ENCODE assay signal across 19 cellular contexts in the genomic region with DNA sequence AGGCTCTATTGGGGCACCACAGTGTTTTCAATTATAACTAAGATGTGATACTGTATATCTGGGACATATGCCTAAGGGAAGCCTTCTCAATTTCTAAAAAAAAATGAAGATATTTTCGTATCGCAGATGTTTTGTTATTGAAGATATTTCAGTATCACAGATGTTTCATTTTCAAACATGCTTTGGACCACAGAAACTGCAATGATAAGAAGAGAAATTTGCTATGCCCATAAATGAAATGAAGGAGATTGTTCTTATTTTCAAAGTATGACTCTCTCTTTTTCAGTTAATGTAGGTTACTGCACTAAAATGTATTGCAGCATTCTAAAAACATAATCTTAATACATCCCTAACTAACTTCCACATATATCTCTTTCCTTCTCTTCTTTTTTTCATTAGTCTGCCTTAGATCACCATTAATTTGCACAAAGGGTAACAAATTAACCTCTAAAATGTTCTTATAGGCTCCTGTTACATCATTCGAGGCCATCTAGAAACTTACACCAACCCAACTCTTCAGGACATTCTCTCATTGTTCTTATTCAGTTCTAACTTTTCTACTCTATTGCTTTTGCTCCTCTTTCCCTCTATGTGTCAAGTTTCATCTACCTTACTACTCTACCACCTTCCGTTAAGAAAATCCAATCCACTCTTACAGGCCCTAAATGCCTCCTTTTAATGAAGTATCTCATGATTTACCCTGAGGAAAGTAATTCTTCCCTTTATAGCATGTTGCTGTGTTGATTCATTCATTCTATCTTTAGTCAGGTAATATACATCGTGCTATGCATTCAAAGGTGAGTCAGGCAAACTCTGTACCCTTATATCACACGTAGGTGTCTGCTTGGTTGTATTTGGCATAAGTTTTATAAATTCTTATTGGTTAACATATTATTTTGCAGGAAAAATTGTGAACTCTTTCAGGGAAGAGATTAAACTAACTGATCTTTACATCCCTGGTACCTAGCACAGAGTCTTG.
A peak's percentile ranks its signal among the peaks of the same experiment; 100 is the strongest.
DNase-seq lines count a peak whose midpoint lies in the region; ATAC-seq and TF ChIP-seq lines count a peak whose summit lies in the region.
"Had no signal": no experiment of that assay in that cellular context is flagged by ENCODE, and none has a peak within 500 bp of the region (broad histone marks: within the 10 kb centered on the region; RNA-seq: fewer than 3 reads in every experiment).

No MANE protein-coding gene starts in this region.

- CTCF ChIA-PET in Caco-2 (lab: Charles Lee), result no interaction called here

- H3K4me3 ChIP-seq in epithelial cell of esophagus (ENCODE audit: low read length) (no peak overlapping the region), Caco-2 (ENCODE audit: low read depth, low read length) (no peak overlapping the region)
- H3K4me3 ChIP-seq: right atrium auricular region had no signal

- H3K4me3 Mint-ChIP-seq in Caco-2 (ENCODE audit: unreplicated experiment) (no peak overlapping the region), chondrocyte (ENCODE audit: unreplicated experiment) (no peak overlapping the region)
- H3K4me3 Mint-ChIP-seq: H9 had no signal

- H3K27ac Mint-ChIP-seq in Caco-2 (ENCODE audit: unreplicated experiment), result no peak overlapping the region
- H3K27ac Mint-ChIP-seq in chondrocyte (ENCODE audit: unreplicated experiment), result no peak overlapping the region
- H3K27ac Mint-ChIP-seq: H9 had no signal

- H3K27me3 Mint-ChIP-seq in Caco-2 (ENCODE audit: insufficient read depth, unreplicated experiment) (no peaks in the 10 kb centered on the region), chondrocyte (ENCODE audit: low read depth) (no peaks in the 10 kb centered on the region)

- H3K36me3 ChIP-seq in Caco-2 (ENCODE audit: control insufficient read depth, insufficient read depth, low read length), result no peaks in the 10 kb centered on the region
- H3K36me3 ChIP-seq: right atrium auricular region had no signal

- TF ChIP-seq CTCF in epithelial cell of esophagus (IDR thresholded peaks at IDR 0.05; ENCODE audit: insufficient read depth, low read depth, low read length, missing control alignments) (no peak), Caco-2 (IDR thresholded peaks at IDR 0.05; ENCODE audit: insufficient read depth in 1 of 2, low read depth in 1 of 2, low read length in 1 of 2, severe bottlenecking in 1 of 2, unreplicated experiment in 1 of 2) (no peak), chondrocyte (IDR thresholded peaks at IDR 0.05) (no peak)

- H3K36me3 Mint-ChIP-seq in Caco-2 (ENCODE audit: insufficient read depth, unreplicated experiment) (no peaks in the 10 kb centered on the region), chondrocyte (ENCODE audit: low read depth) (no peaks in the 10 kb centered on the region)

- no peaks in the 10 kb centered on the region for H3K27me3 ChIP-seq in Caco-2 (replicated peaks; ENCODE audit: control insufficient read depth, insufficient read depth, low read length)
- H3K27me3 ChIP-seq: right atrium auricular region had no signal

- DNase-seq in epithelial cell of esophagus (ENCODE audit: low read depth), result peak; percentile 18
- DNase-seq in Caco-2, result no peak
- DNase-seq in stimulated activated naive CD8-positive, alpha-beta T cell treated with anti-CD3 and anti-CD28 coated beads, Interleukin-15, Interleukin-2, amounts not matched to agents 100 U/mL and 50 U/mL, for 24 hours, result no peak
- DNase-seq in A172 (ENCODE audit: low spot score), result no peak
- DNase-seq in chondrocyte (ENCODE audit: low spot score), result no peak
- DNase-seq: activated CD4-positive, alpha-beta T cell treated with anti-CD3 and anti-CD28 coated beads, Interleukin-2, amount 50 U/mL, for 48 hours; activated gamma-delta T cell treated with Interleukin-2 at 50 U/mL for 16 hours; dermis blood vessel endothelial cell; DMS 273 treated with DMSO at 0.1 percent for 48 hours; glutamatergic neuron; H9; mesendoderm; NCI-H1930; NCI-H524; SK-N-SH had no signal

- peaks cover 9% of the 10 kb centered on the region; the same call in 1 of the 2 replicates for H3K4me1 ChIP-seq in Caco-2

- POLR2A ChIA-PET in Caco-2 (lab: Charles Lee), result no interaction called here

- no peaks in the 10 kb centered on the region for H3K4me1 Mint-ChIP-seq in Caco-2 (ENCODE audit: low read depth, unreplicated experiment)
- peaks cover 6% of the 10 kb centered on the region for H3K4me1 Mint-ChIP-seq in chondrocyte (ENCODE audit: low read depth)

- H3K9me3 Mint-ChIP-seq in Caco-2 (ENCODE audit: unreplicated experiment), result no peaks in the 10 kb centered on the region
- no peaks in the 10 kb centered on the region for H3K9me3 Mint-ChIP-seq in chondrocyte (ENCODE audit: low read depth)
- H3K9me3 Mint-ChIP-seq: H9 had no signal

- ATAC-seq in GM18498 (IDR thresholded peaks at IDR 0.05; ENCODE audit: unreplicated experiment) (peak; percentile 38), GM21723 (IDR thresholded peaks at IDR 0.05; ENCODE audit: unreplicated experiment) (peak; percentile 35), HG03565 (IDR thresholded peaks at IDR 0.05; ENCODE audit: unreplicated experiment) (peak; percentile 20)
- ATAC-seq in stimulated activated naive CD8-positive, alpha-beta T cell treated with anti-CD3 and anti-CD28 coated beads, Interleukin-15, Interleukin-2, amounts not matched to agents 100 U/mL and 50 U/mL, for 24 hours, result no peak

- BruUV-seq in Caco-2 (replicated peaks; lab: Mats Ljungman, UMichigan), result no TSS peak

- intact Hi-C loops in Caco-2 (cut with micrococcal nuclease; ENCODE audit: unreplicated experiment), result no loop called here

- no peaks in the 10 kb centered on the region for H3K9me3 ChIP-seq in Caco-2
- H3K9me3 ChIP-seq: right atrium auricular region, SK-N-SH had no signal
